Comparison of ENCODE assay signal across 3 cellular contexts in the genomic region with DNA sequence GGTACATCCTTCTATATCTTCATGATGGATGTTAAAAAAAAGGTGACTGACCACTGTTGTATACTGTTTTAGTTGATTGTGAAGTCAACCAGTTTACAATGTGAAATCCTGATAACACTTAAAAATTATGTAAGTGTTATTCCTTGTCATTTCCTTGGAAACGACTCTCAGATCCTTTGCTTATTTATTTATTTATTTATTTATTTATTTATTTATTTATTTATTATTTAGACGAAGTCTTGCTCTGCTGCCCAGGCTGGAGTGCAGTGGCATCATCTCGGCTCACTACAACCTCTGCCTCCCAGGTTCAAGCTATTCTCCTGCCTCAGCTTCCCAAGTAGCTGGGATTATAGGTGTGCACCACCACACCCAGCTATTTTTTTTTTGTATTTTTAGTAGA. TPM values are rescaled to one million over a fixed set of nuclear protein-coding genes. Genes with fewer than 3 reads are reported as not detected.
"Had no signal": no experiment of that assay in that cellular context is flagged by ENCODE, and none has a peak within 500 bp of the region (broad histone marks: within the 10 kb centered on the region; RNA-seq: fewer than 3 reads in every experiment).

No MANE protein-coding gene starts in this region.

RNA-seq across cellular contexts. Expression of a gene that starts 58.0 kb away (rescaled TPM):
- total RNA-seq: HepG2, IMR-90, K562 had no signal
- polyA plus RNA-seq: HepG2, K562 had no signal
